ENCODE assay signal across 10 cellular contexts in genomic region chr7:4189151-4189570, GRCh38.
DNase-seq lines count a peak whose midpoint lies in the region; ATAC-seq and TF ChIP-seq lines count a peak whose summit lies in the region.
"Had no signal": no experiment of that assay in that cellular context is flagged by ENCODE, and none has a peak within 500 bp of the region (broad histone marks: within the 10 kb centered on the region; RNA-seq: fewer than 3 reads in every experiment).

No MANE protein-coding gene starts in this region.

- H3K14ac ChIP-seq in trophoblast cell (ENCODE audit: low read length) = no peak overlapping the region

- H3K9me3 ChIP-seq in trophoblast cell (ENCODE audit: insufficient read depth, low read depth, low read length) = peaks cover 2% of the 10 kb centered on the region

- peak; percentile 31; the same call in 1 of the 3 replicates for ATAC-seq in SK-N-SH treated with all-trans-retinoic acid at 6 μM for 48 hours

- no peak overlapping the region for H3K18ac ChIP-seq in trophoblast cell (ENCODE audit: low read length)

- H3K27me3 ChIP-seq in trophoblast cell (ENCODE audit: insufficient read depth, low read length) = no peaks in the 10 kb centered on the region

- no peaks in the 10 kb centered on the region for H3K27me3 Mint-ChIP-seq in activated CD4-positive, alpha-beta memory T cell treated with anti-CD3 and anti-CD28 coated beads for 36 hours
- H3K27me3 Mint-ChIP-seq: activated CD4-positive, alpha-beta T cell treated with anti-CD3 and anti-CD28 coated beads, Interleukin-2, amount 10 ng/mL, durations not matched to agents 24 days and 14 days had no signal

- H3K9me3 Mint-ChIP-seq in activated CD4-positive, alpha-beta memory T cell treated with anti-CD3 and anti-CD28 coated beads for 36 hours = no peaks in the 10 kb centered on the region
- H3K9me3 Mint-ChIP-seq: activated CD4-positive, alpha-beta T cell treated with anti-CD3 and anti-CD28 coated beads, Interleukin-2, amount 10 ng/mL, durations not matched to agents 24 days and 14 days had no signal

- H3K23ac ChIP-seq in trophoblast cell (ENCODE audit: low read length) = no peak overlapping the region

- intact Hi-C loops in head of caudate nucleus (cut with DNase I) = no loop called here
- intact Hi-C loops in activated CD4-positive, alpha-beta memory T cell treated with anti-CD3 and anti-CD28 coated beads for 36 hours (cut with micrococcal nuclease) = no loop called here

- POLR2A ChIA-PET in activated CD4-positive, alpha-beta memory T cell treated with anti-CD3 and anti-CD28 coated beads for 36 hours (lab: Charles Lee) = no interaction called here

- DNase-seq in DMS 273 (lab: John Stamatoyannopoulos, UW; ENCODE audit: unreplicated experiment) (peak; percentile 95), head of caudate nucleus (peak; percentile 16 to 85 (median 57)), trophoblast cell (peak; percentile 47 to 63), erythroblast (lab: John Stamatoyannopoulos, UW) (no peak)
- DNase-seq in activated naive CD4-positive, alpha-beta T cell treated with anti-CD3 and anti-CD28 coated beads, Interleukin-2, amount 50 U/mL, for 16 hours = no peak
- DNase-seq in activated CD4-positive, alpha-beta memory T cell treated with anti-CD3 and anti-CD28 coated beads for 36 hours = no peak
- DNase-seq in stimulated activated naive CD4-positive, alpha-beta T cell treated with Interleukin-2 at 50 U/mL for 16 hours (lab: John Stamatoyannopoulos, UW) = no peak
- DNase-seq: activated CD4-positive, alpha-beta T cell treated with anti-CD3 and anti-CD28 coated beads, Interleukin-2, amount 10 ng/mL, durations not matched to agents 24 days and 14 days; KG1 had no signal

- H3K79me2 ChIP-seq in trophoblast cell (ENCODE audit: control insufficient read depth, insufficient read depth, low read length, poor library complexity) = no peaks in the 10 kb centered on the region

- CTCF ChIA-PET in activated CD4-positive, alpha-beta memory T cell treated with anti-CD3 and anti-CD28 coated beads for 36 hours (lab: Charles Lee) = no interaction called here

- H3K4me3 ChIP-seq in trophoblast cell (ENCODE audit: low read depth, low read length) = no peak overlapping the region

- no peak overlapping the region for H2BK5ac ChIP-seq in trophoblast cell (ENCODE audit: low read depth, low read length, poor library complexity)

- no peak overlapping the region for H3K4me3 Mint-ChIP-seq in activated CD4-positive, alpha-beta memory T cell treated with anti-CD3 and anti-CD28 coated beads for 36 hours
- H3K4me3 Mint-ChIP-seq: activated CD4-positive, alpha-beta T cell treated with anti-CD3 and anti-CD28 coated beads, Interleukin-2, amount 10 ng/mL, durations not matched to agents 24 days and 14 days had no signal

- WGBS in trophoblast cell (ENCODE audit: extremely low coverage, insufficient coverage, insufficient read length) = no CpG with 5 or more reads among the region's 13 CpGs

- no peak overlapping the region for H2AFZ ChIP-seq in trophoblast cell (ENCODE audit: insufficient read depth, low read length, poor library complexity)

- no peak overlapping the region for H3K9ac ChIP-seq in trophoblast cell (ENCODE audit: low read length)

- H4K8ac ChIP-seq in trophoblast cell (ENCODE audit: low read depth, low read length) = no peak overlapping the region

- no peak for TF ChIP-seq POLR2A in erythroblast (IDR thresholded peaks at IDR 0.05; ENCODE audit: low read length)

- peak overlapping the region; percentile 44 for H3K27ac ChIP-seq in trophoblast cell (ENCODE audit: low read depth, low read length)

- H2AK5ac ChIP-seq in trophoblast cell (ENCODE audit: low read length) = no peak overlapping the region

- H3K4ac ChIP-seq in trophoblast cell (ENCODE audit: low read depth, low read length) = no peak overlapping the region

- H3K36me3 Mint-ChIP-seq in activated CD4-positive, alpha-beta memory T cell treated with anti-CD3 and anti-CD28 coated beads for 36 hours = no peaks in the 10 kb centered on the region

- no peak overlapping the region for H4K91ac ChIP-seq in trophoblast cell (ENCODE audit: low read depth, low read length)

- no peak overlapping the region for H3K4me2 ChIP-seq in trophoblast cell (ENCODE audit: low read length)

- no peak overlapping the region for H2BK120ac ChIP-seq in trophoblast cell (ENCODE audit: insufficient read depth, low read length, poor library complexity)

- no peak overlapping the region for H3K27ac Mint-ChIP-seq in activated CD4-positive, alpha-beta memory T cell treated with anti-CD3 and anti-CD28 coated beads for 36 hours
- H3K27ac Mint-ChIP-seq: activated CD4-positive, alpha-beta T cell treated with anti-CD3 and anti-CD28 coated beads, Interleukin-2, amount 10 ng/mL, durations not matched to agents 24 days and 14 days had no signal

- H3K4me1 Mint-ChIP-seq in activated CD4-positive, alpha-beta memory T cell treated with anti-CD3 and anti-CD28 coated beads for 36 hours (ENCODE audit: low read depth) = no peaks in the 10 kb centered on the region
- H3K4me1 Mint-ChIP-seq: activated CD4-positive, alpha-beta T cell treated with anti-CD3 and anti-CD28 coated beads, Interleukin-2, amount 10 ng/mL, durations not matched to agents 24 days and 14 days had no signal

- peaks cover 8% of the 10 kb centered on the region for H3K79me1 ChIP-seq in trophoblast cell (ENCODE audit: low read length)

- peaks cover 0 to 5% of the 10 kb centered on the region in 2 experiments for H3K36me3 ChIP-seq in trophoblast cell (ENCODE audit: control insufficient read depth in 1 of 2, insufficient read depth in 2 of 2, low read length in 2 of 2)

- H3K4me1 ChIP-seq in trophoblast cell (ENCODE audit: control insufficient read depth in 1 of 2, insufficient read depth in 2 of 2, low read length in 2 of 2) = peaks cover 11 to 20% of the 10 kb centered on the region in 2 experiments

- no peak overlapping the region for H4K12ac ChIP-seq in trophoblast cell (ENCODE audit: low read depth, low read length)

- no peak overlapping the region for H2BK12ac ChIP-seq in trophoblast cell (ENCODE audit: low read length)

TF ChIP-seq in SK-N-SH treated with all-trans-retinoic acid at 6 μM for 48 hours, 23 proteins besides CTCF, POLR2A, EP300 and RAD21 (continues in another document):
- TF ChIP-seq CREB5 (CRISPR knock-in tag; IDR thresholded peaks at IDR 0.05; ENCODE audit: low read depth) (no peak), PPARA (CRISPR knock-in tag; IDR thresholded peaks at IDR 0.05; ENCODE audit: borderline replicate concordance) (no peak), TSHZ2 (CRISPR knock-in tag; IDR thresholded peaks at IDR 0.05) (peak; percentile 62), ISL1 (CRISPR knock-in tag; IDR thresholded peaks at IDR 0.05) (peak; percentile 32; the same call in 1 of the 2 replicates), GLIS3 (CRISPR knock-in tag; IDR thresholded peaks at IDR 0.05) (0 out of 2 replicates have a peak, but pooled peaks have one; percentile 56), RARB (CRISPR knock-in tag; IDR thresholded peaks at IDR 0.05) (no peak), CSRNP3 (CRISPR knock-in tag; IDR thresholded peaks at IDR 0.05) (no peak), CSDC2 (CRISPR knock-in tag; IDR thresholded peaks at IDR 0.05) (no peak), ZNF8 (CRISPR knock-in tag; IDR thresholded peaks at IDR 0.05) (no peak), OSR1 (CRISPR knock-in tag; IDR thresholded peaks at IDR 0.05) (no peak), TCF4 (CRISPR knock-in tag; IDR thresholded peaks at IDR 0.05; ENCODE audit: borderline replicate concordance) (peak; percentile 78)

Comparison
In these comparisons a context has a peak if more than half of its experiments do, and no peak if none do; other contexts are left out.
1. DNase-seq: peak in DMS 273 (single experiment), head of caudate nucleus (42 of 42) and trophoblast cell (2 of 2); none in activated naive CD4-positive, alpha-beta T cell treated with anti-CD3 and anti-CD28 coated beads, Interleukin-2, amount 50 U/mL, for 16 hours (single experiment), erythroblast (0 of 2), activated CD4-positive, alpha-beta memory T cell treated with anti-CD3 and anti-CD28 coated beads for 36 hours (single experiment) and stimulated activated naive CD4-positive, alpha-beta T cell treated with Interleukin-2 at 50 U/mL for 16 hours (single experiment).